ENCODE assay signal across 35 cellular contexts in the genomic region with DNA sequence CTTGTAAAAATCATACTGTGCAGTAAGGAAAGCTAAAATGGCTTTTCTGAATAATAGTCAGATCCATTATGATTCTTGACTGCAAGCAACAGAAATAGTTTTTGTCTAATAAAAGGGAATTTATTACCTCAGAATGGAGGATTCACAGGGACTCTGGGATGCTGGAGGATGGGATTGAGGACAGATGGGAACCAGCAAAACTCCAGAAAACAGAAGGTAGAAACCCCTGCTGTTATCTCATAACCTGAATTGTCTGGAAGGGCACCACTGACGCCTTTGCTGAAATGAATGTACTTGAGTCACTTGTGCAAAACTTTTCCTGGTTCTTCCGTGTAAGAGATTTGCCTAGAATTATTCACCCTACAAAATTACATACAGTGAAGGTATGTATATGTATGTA.
"Had no signal": no experiment of that assay in that cellular context is flagged by ENCODE, and none has a peak within 500 bp of the region (broad histone marks: within the 10 kb centered on the region; RNA-seq: fewer than 3 reads in every experiment).

No MANE protein-coding gene starts in this region.

- ATAC-seq: activated CD8-positive, alpha-beta T cell treated with anti-CD3 and anti-CD28 coated beads for 36 hours; activated naive CD4-positive, alpha-beta T cell treated with anti-CD3 and anti-CD28 coated beads, Interleukin-2, amount 50 U/mL, for 72 hours; activated T-cell treated with anti-CD3 and anti-CD28 coated beads, Interleukin-2, amount 50 U/mL, for 4 hours; activated T-cell treated with anti-CD3 and anti-CD28 coated beads, Interleukin-2, amount 50 U/mL, for 72 hours; activated T-helper 17 cell treated with anti-CD3 and anti-CD28 coated beads, Interleukin-2, amount 50 U/mL, for 72 hours; body of pancreas; T-cell; T-helper 17 cell had no signal

- H3K4me3 ChIP-seq: adrenal gland, body of pancreas, breast epithelium had no signal

- DNase-seq: activated B cell treated with CpG ODN at 0.5 μM for 24 hours; activated CD4-positive, alpha-beta memory T cell treated with anti-CD3 and anti-CD28 coated beads for 36 hours; activated CD4-positive, alpha-beta T cell treated with anti-CD3 and anti-CD28 coated beads for 4 hours; activated CD4-positive, alpha-beta T cell treated with anti-CD3 and anti-CD28 coated beads, Interleukin-2, amount 50 U/mL, for 1 hour; activated CD4-positive, alpha-beta T cell treated with anti-CD3 and anti-CD28 coated beads, Interleukin-2, amount 50 U/mL, for 4 hours; activated CD4-positive, CD25-positive, alpha-beta regulatory T cell treated with anti-CD3 and anti-CD28 coated beads, Interleukin-2, amount 50 U/mL, for 72 hours; activated CD8-positive, alpha-beta memory T cell treated with anti-CD3 and anti-CD28 coated beads, Interleukin-2, amount 50 U/mL, for 4 hours; activated CD8-positive, alpha-beta T cell treated with anti-CD3 and anti-CD28 coated beads for 36 hours; activated effector memory CD4-positive, alpha-beta T cell treated with anti-CD3 and anti-CD28 coated beads, Interleukin-2, amount 50 U/mL, for 16 hours; activated gamma-delta T cell treated with Interleukin-2 at 50 U/mL for 16 hours; activated naive CD4-positive, alpha-beta T cell; activated naive CD4-positive, alpha-beta T cell treated with anti-CD3 and anti-CD28 coated beads for 36 hours; activated naive CD4-positive, alpha-beta T cell treated with anti-CD3 and anti-CD28 coated beads, Interleukin-2, amount 50 U/mL, for 16 hours; activated naive CD8-positive, alpha-beta T cell treated with anti-CD3 and anti-CD28 coated beads for 36 hours; activated T-cell treated with anti-CD3 and anti-CD28 coated beads for 4 hours; activated T-cell treated with anti-CD3 and anti-CD28 coated beads, Interleukin-2, amount 50 U/mL, for 1 hour; activated T-cell treated with anti-CD3 and anti-CD28 coated beads, Interleukin-2, amount 50 U/mL, for 4 hours; activated T-cell treated with anti-CD3 and anti-CD28 coated beads, Interleukin-2, amount 50 U/mL, for 72 hours; adrenal gland; amniotic stem cell; aorta; body of pancreas; brain microvascular endothelial cell; central memory CD4-positive, alpha-beta T cell; cerebellar nuclear complex; T-cell; T-helper 17 cell had no signal

- H3K27me3 ChIP-seq: adrenal gland, body of pancreas, brain microvascular endothelial cell, breast epithelium had no signal

- H3K36me3 Mint-ChIP-seq: activated CD4-positive, alpha-beta memory T cell treated with anti-CD3 and anti-CD28 coated beads for 36 hours; activated naive CD8-positive, alpha-beta T cell treated with anti-CD3 and anti-CD28 coated beads for 36 hours; T-cell had no signal

- H3K4me1 Mint-ChIP-seq: activated B cell treated with CpG ODN at 0.5 μM for 24 hours; activated T-helper 17 cell treated with anti-CD3 and anti-CD28 coated beads, Interleukin-2, amount 50 U/mL, for 72 hours had no signal

- H3K4me1 ChIP-seq: adrenal gland, body of pancreas, breast epithelium had no signal

- H3K36me3 ChIP-seq: adrenal gland, brain microvascular endothelial cell, breast epithelium had no signal

- H3K9me3 ChIP-seq: adrenal gland, body of pancreas, breast epithelium had no signal

- H3K27ac Mint-ChIP-seq: activated B cell treated with CpG ODN at 0.5 μM for 24 hours; activated CD4-positive, alpha-beta memory T cell treated with anti-CD3 and anti-CD28 coated beads for 36 hours; activated CD8-positive, alpha-beta T cell treated with anti-CD3 and anti-CD28 coated beads for 36 hours; activated naive CD4-positive, alpha-beta T cell treated with anti-CD3 and anti-CD28 coated beads for 36 hours; activated naive CD4-positive, alpha-beta T cell treated with anti-CD3 and anti-CD28 coated beads, Interleukin-2, amount 50 U/mL, for 72 hours; activated naive CD8-positive, alpha-beta T cell treated with anti-CD3 and anti-CD28 coated beads for 36 hours; activated T-cell treated with anti-CD3 and anti-CD28 coated beads, Interleukin-2, amount 50 U/mL, for 72 hours; activated T-helper 1 cell treated with anti-CD3 and anti-CD28 coated beads, Interleukin-12 subunit alpha, Interleukin-12 subunit beta, Interleukin-2, Interleukin-4 antibody, amounts not matched to agents 30 ng/mL and 10 ng/mL and 1 ng/mL, durations not matched to agents 14 hours and 24 hours and 36 hours; activated T-helper 17 cell treated with anti-CD3 and anti-CD28 coated beads, Interleukin-2, amount 50 U/mL, for 72 hours; T-cell; T-helper 17 cell had no signal

- H3K9me3 Mint-ChIP-seq: activated B cell treated with CpG ODN at 0.5 μM for 24 hours; activated CD4-positive, alpha-beta memory T cell treated with anti-CD3 and anti-CD28 coated beads for 36 hours; activated CD8-positive, alpha-beta T cell treated with anti-CD3 and anti-CD28 coated beads for 36 hours; activated naive CD4-positive, alpha-beta T cell treated with anti-CD3 and anti-CD28 coated beads for 36 hours; activated naive CD8-positive, alpha-beta T cell treated with anti-CD3 and anti-CD28 coated beads for 36 hours; activated T-cell treated with anti-CD3 and anti-CD28 coated beads, Interleukin-2, amount 50 U/mL, for 4 hours; activated T-cell treated with anti-CD3 and anti-CD28 coated beads, Interleukin-2, amount 50 U/mL, for 72 hours; activated T-helper 1 cell treated with anti-CD3 and anti-CD28 coated beads, Interleukin-12 subunit alpha, Interleukin-12 subunit beta, Interleukin-2, Interleukin-4 antibody, amounts not matched to agents 30 ng/mL and 10 ng/mL and 1 ng/mL, durations not matched to agents 14 hours and 24 hours and 36 hours; T-cell had no signal

- H3K4me3 Mint-ChIP-seq: activated B cell treated with CpG ODN at 0.5 μM for 24 hours; activated CD4-positive, alpha-beta memory T cell treated with anti-CD3 and anti-CD28 coated beads for 36 hours; activated CD8-positive, alpha-beta T cell treated with anti-CD3 and anti-CD28 coated beads for 36 hours; activated naive CD4-positive, alpha-beta T cell treated with anti-CD3 and anti-CD28 coated beads for 36 hours; activated naive CD8-positive, alpha-beta T cell treated with anti-CD3 and anti-CD28 coated beads for 36 hours; activated T-cell treated with anti-CD3 and anti-CD28 coated beads, Interleukin-2, amount 50 U/mL, for 4 hours; activated T-cell treated with anti-CD3 and anti-CD28 coated beads, Interleukin-2, amount 50 U/mL, for 72 hours; activated T-helper 1 cell treated with anti-CD3 and anti-CD28 coated beads, Interleukin-12 subunit alpha, Interleukin-12 subunit beta, Interleukin-2, Interleukin-4 antibody, amounts not matched to agents 30 ng/mL and 10 ng/mL and 1 ng/mL, durations not matched to agents 14 hours and 24 hours and 36 hours; activated T-helper 17 cell treated with anti-CD3 and anti-CD28 coated beads, Interleukin-2, amount 50 U/mL, for 72 hours; T-cell; T-helper 17 cell had no signal

- H3K27me3 Mint-ChIP-seq: activated B cell treated with CpG ODN at 0.5 μM for 24 hours; activated CD4-positive, alpha-beta memory T cell treated with anti-CD3 and anti-CD28 coated beads for 36 hours; activated CD8-positive, alpha-beta T cell treated with anti-CD3 and anti-CD28 coated beads for 36 hours; activated naive CD8-positive, alpha-beta T cell treated with anti-CD3 and anti-CD28 coated beads for 36 hours; activated T-helper 17 cell treated with anti-CD3 and anti-CD28 coated beads, Interleukin-2, amount 50 U/mL, for 72 hours; T-cell; T-helper 17 cell had no signal

- H3K27ac ChIP-seq: adrenal gland, body of pancreas, brain microvascular endothelial cell, breast epithelium, VCaP had no signal

- FAIRE-seq: astrocyte, colon, TTC549 had no signal
